ENCODE assay signal across 9 cellular contexts in the genomic region with DNA sequence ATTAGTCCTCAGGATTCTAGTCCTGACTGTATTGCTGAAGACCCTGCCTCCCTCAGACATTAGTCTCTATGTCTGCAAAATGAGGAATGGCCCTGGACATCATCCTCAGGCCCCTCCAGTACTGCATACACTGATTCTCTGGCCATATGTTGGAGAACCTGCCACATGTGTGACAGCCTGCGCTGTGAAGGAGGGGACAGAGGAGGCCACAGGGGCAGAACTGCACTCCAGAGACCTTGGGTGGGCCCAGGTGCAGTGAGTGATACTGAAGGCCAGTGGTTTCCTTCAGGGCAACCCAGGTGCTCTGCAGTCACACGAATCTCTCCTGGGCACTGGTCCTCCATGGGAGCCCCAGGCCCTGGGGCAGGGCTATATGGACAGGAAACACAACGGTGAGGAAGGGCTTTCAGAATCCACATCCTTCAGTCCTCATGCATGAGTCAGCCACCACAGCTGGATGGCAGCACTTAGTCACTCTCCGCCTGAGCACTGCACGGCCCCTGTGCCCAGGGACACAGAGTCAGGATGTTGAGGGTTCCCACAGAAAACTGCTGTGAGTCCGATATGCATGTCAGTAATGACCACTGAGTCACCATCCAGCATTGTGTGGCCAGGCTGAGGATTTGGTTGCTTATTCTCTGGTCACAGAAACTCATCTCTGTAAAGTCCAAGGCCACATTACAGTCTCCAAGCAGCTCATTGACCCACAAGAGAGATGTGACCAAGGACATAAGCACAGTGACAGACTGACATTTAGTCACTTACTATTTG. TPM values are rescaled to one million over a fixed set of nuclear protein-coding genes. Genes with fewer than 3 reads are reported as not detected.
DNase-seq lines count a peak whose midpoint lies in the region; ATAC-seq and TF ChIP-seq lines count a peak whose summit lies in the region.
"Had no signal": no experiment of that assay in that cellular context is flagged by ENCODE, and none has a peak within 500 bp of the region (broad histone marks: within the 10 kb centered on the region; RNA-seq: fewer than 3 reads in every experiment).

No MANE protein-coding gene starts in this region.

- H3K79me2 ChIP-seq in GM23338 (replicated peaks; ENCODE audit: insufficient read depth): no peaks in the 10 kb centered on the region

- ATAC-seq in GM23338: peak; percentile 84
- ATAC-seq in omental fat pad (ENCODE audit: low FRiP score): no peak

- H3K27ac ChIP-seq in GM23338 (ENCODE audit: low read depth) (no peak overlapping the region), Peyer's patch (no peak overlapping the region)

- in situ Hi-C loops in Caki2 (cut with HindIII; ENCODE audit: low pct_unique_long_range_greater_than_20kb, low sequenced_read_pairs): no loop called here

- no peak overlapping the region for H3K4me2 ChIP-seq in GM23338

- H3K27ac Mint-ChIP-seq in GM23338: no peak overlapping the region
- H3K27ac Mint-ChIP-seq: IgD-negative memory B cell had no signal

- DNase-seq in Caki2 (ENCODE audit: low read depth): peak; percentile 79
- DNase-seq in GM23338 (ENCODE audit: low spot score): peak; percentile 39
- DNase-seq in epidermal melanocyte (ENCODE audit: insufficient read length, low spot score): peak; percentile 50
- peak; percentile 59 for DNase-seq in retinal pigment epithelial cell (ENCODE audit: low read depth)
- no peak for DNase-seq in Peyer's patch
- DNase-seq in omental fat pad (ENCODE audit: low spot score): no peak
- no peak for DNase-seq in pons (ENCODE audit: low spot score)

- H3K27me3 ChIP-seq in GM23338 (ENCODE audit: insufficient read depth) (no peaks in the 10 kb centered on the region), Peyer's patch (no peaks in the 10 kb centered on the region)

- no peaks in the 10 kb centered on the region for H3K9me3 ChIP-seq in Peyer's patch

- H3K4me1 ChIP-seq in GM23338 (ENCODE audit: insufficient read depth): no peaks in the 10 kb centered on the region
- H3K4me1 ChIP-seq in Peyer's patch: no peaks in the 10 kb centered on the region

- no peak for TF ChIP-seq POLR2A in Peyer's patch (IDR thresholded peaks at IDR 0.05)

- no peaks in the 10 kb centered on the region for H3K36me3 ChIP-seq in GM23338 (ENCODE audit: insufficient read depth)
- no peaks in the 10 kb centered on the region for H3K36me3 ChIP-seq in Peyer's patch

- no peak overlapping the region for H3K4me3 Mint-ChIP-seq in GM23338
- H3K4me3 Mint-ChIP-seq: IgD-negative memory B cell had no signal

- no peaks in the 10 kb centered on the region for H3K27me3 Mint-ChIP-seq in GM23338 (ENCODE audit: insufficient read depth, low read depth, poor library complexity)
- H3K27me3 Mint-ChIP-seq: IgD-negative memory B cell had no signal

- H3K36me3 Mint-ChIP-seq in GM23338 (ENCODE audit: low read depth): no peaks in the 10 kb centered on the region
- H3K36me3 Mint-ChIP-seq: IgD-negative memory B cell had no signal

- H2AFZ ChIP-seq in GM23338: no peak overlapping the region

- peaks cover 7% of the 10 kb centered on the region; the same call in 1 of the 2 replicates for H3K9me2 ChIP-seq in GM23338 (ENCODE audit: insufficient read depth)

- H3K9me3 Mint-ChIP-seq in GM23338: no peaks in the 10 kb centered on the region
- H3K9me3 Mint-ChIP-seq: IgD-negative memory B cell had no signal

- no peaks in the 10 kb centered on the region for H4K20me1 ChIP-seq in GM23338 (replicated peaks; ENCODE audit: insufficient read depth)

- no peak overlapping the region for H3K4me3 ChIP-seq in GM23338
- no peak overlapping the region for H3K4me3 ChIP-seq in retinal pigment epithelial cell (ENCODE audit: low read length)
- no peak overlapping the region for H3K4me3 ChIP-seq in Peyer's patch

- no peaks in the 10 kb centered on the region for H3K4me1 Mint-ChIP-seq in GM23338
- H3K4me1 Mint-ChIP-seq: IgD-negative memory B cell had no signal

- TF ChIP-seq CTCF in GM23338 (conservative IDR thresholded peaks at IDR 0.05; ENCODE audit: low read depth in 2 of 2): peak in 1 of 2 experiments; percentile 59; a peak in 2 of 4 replicates
- TF ChIP-seq CTCF in retinal pigment epithelial cell (conservative IDR thresholded peaks at IDR 0.05; ENCODE audit: low read depth, low read length): peak; percentile 51
- TF ChIP-seq CTCF in Peyer's patch (IDR thresholded peaks at IDR 0.05): peak in 1 of 6 experiments; percentile 11
- no peak for TF ChIP-seq CTCF in omental fat pad (IDR thresholded peaks at IDR 0.05)

- no peaks in the 10 kb centered on the region for H3F3A ChIP-seq in GM23338 (replicated peaks; ENCODE audit: low read depth)

TF ChIP-seq in GM23338, 12 proteins besides CTCF, POLR2A, EP300 and RAD21 (continues in another document):
- TF ChIP-seq EZH2phosphoT487 (IDR thresholded peaks at IDR 0.05; ENCODE audit: unreplicated experiment): no peak
- no peak for TF ChIP-seq EZH2 (IDR thresholded peaks at IDR 0.05; ENCODE audit: low read depth, unreplicated experiment)
- TF ChIP-seq ZNF114 (CRISPR knock-in tag; IDR thresholded peaks at IDR 0.05): no peak
- TF ChIP-seq JUNB (IDR thresholded peaks at IDR 0.05; ENCODE audit: unreplicated experiment): no peak
- TF ChIP-seq, protein P1, sequence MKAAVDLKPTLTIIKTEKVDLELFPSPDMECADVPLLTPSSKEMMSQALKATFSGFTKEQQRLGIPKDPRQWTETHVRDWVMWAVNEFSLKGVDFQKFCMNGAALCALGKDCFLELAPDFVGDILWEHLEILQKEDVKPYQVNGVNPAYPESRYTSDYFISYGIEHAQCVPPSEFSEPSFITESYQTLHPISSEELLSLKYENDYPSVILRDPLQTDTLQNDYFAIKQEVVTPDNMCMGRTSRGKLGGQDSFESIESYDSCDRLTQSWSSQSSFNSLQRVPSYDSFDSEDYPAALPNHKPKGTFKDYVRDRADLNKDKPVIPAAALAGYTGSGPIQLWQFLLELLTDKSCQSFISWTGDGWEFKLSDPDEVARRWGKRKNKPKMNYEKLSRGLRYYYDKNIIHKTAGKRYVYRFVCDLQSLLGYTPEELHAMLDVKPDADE (IDR thresholded peaks at IDR 0.05): no peak

TF ChIP-seq in PFSK-1, 5 proteins besides CTCF, POLR2A, EP300 and RAD21:
- peak; percentile 77 for TF ChIP-seq FOXP2 (optimal IDR thresholded peaks at IDR 0.05; ENCODE audit: borderline replicate concordance, extremely low read depth, extremely low read length, insufficient read depth)
- TF ChIP-seq SIN3A (IDR thresholded peaks at IDR 0.05; ENCODE audit: borderline replicate concordance, insufficient read depth, low read length): no peak

RNA-seq across cellular contexts. Expression of a gene that starts 39.7 kb away (rescaled TPM):
- 6.5 and 8.9 TPM in 2 replicates for total RNA-seq in Caki2 (2014; rRNA removed; shearing (Covaris generic); ENCODE audit: low replicate concordance)
- 3.8 and 4.0 TPM in 2 replicates for total RNA-seq in GM23338 (2014; rRNA removed; shearing (Covaris generic))
- polyA plus RNA-seq in GM23338 (2016; fragmentation: Nextera tagmentation; extraction: Ambion mirVana): 1.0 and 1.3 TPM in 2 replicates
- not detected for polyA plus RNA-seq in PFSK-1 (2012; ENCODE audit: insufficient read length, low read depth)
- 10 to 100 TPM; 15.9 to 94.9 (median 51.3) TPM for total RNA-seq in Peyer's patch
- total RNA-seq in omental fat pad: 10 to 100 TPM; 28.4 to 93.0 (median 80.1) TPM
- polyA plus RNA-seq: IgD-negative memory B cell had no signal

Comparison
In these comparisons a context has a peak if more than half of its experiments do, and no peak if none do; other contexts are left out.
1. DNase-seq: peak in Caki2 (single experiment), GM23338 (single experiment), epidermal melanocyte (single experiment) and retinal pigment epithelial cell (single experiment); none in Peyer's patch (0 of 3), omental fat pad (single experiment) and pons (single experiment).